8 cellular contexts compared by ENCODE assay signal in the genomic region with DNA sequence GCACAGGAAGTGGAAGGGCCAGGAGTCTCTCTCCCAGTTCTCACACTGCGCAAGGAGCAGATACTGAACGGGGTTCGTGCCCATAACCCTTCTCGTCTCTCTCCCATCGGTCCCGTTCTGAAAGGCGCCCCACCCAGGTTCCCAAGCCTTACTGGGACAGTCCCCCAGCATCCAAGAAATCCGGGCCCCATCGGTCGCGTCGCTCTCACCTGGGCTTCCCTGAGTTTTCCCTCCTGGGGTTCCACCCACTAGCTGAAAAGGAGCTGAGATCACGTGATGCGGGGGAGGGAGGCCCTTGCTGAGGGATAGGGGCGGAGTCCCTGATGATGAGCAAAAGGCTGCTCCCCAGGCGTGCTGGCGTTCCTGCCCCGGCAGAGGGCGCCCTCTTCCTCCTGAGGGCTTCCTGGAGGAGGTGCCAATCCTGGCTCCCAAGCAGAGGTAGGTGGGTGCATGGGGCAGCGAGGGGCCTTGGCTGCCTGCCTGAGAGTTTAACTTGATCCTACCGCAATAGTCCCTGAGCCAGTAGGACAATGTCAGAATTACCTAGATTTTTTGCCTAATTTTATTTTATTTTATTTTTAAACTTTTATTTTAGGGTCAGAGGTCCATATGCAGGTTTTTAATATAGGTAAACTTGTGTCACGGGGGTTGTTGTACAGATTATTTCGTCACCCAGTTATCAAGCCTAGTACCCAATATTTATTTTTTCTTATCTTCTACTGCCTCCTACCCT. TPM values are rescaled to one million over a fixed set of nuclear protein-coding genes. Genes with fewer than 3 reads are reported as not detected.
DNase-seq lines count a peak whose midpoint lies in the region; ATAC-seq and TF ChIP-seq lines count a peak whose summit lies in the region.

A gene (minus strand): TSS at position 271 of the 733 bp plus-strand sequence. CDS start 689 bp downstream, outside the sequence.

- DNase-seq in NCI-H2227 (lab: John Stamatoyannopoulos, UW; ENCODE audit: unreplicated experiment) (peak; percentile 29), NCI-H2227 treated with DMSO at 0.1 percent for 48 hours (lab: John Stamatoyannopoulos, UW) (no peak), NCI-H69 (lab: John Stamatoyannopoulos, UW) (peak; percentile 86), lung (ENCODE audit: low spot score) (peak; percentile 90), globus pallidus (ENCODE audit: low spot score) (no peak)
- DNase-seq in activated CD4-positive, alpha-beta T cell treated with anti-CD3 and anti-CD28 coated beads, Interleukin-2, amount 50 U/mL, for 4 hours, result peak; percentile 80
- DNase-seq in stimulated activated CD8-positive, alpha-beta memory T cell treated with anti-CD3 and anti-CD28 coated beads, Interleukin-15, amount 100 ng/mL, for 48 hours (ENCODE audit: low read depth in 2 of 2), result peak; percentile 79 to 83

- no peaks in the 10 kb centered on the region for H3K9me3 ChIP-seq in ectodermal cell (ENCODE audit: control insufficient read depth, low read length)
- no peaks in the 10 kb centered on the region for H3K9me3 ChIP-seq in lung (ENCODE audit: control insufficient read depth in 2 of 2, insufficient read depth in 1 of 2, low read length in 1 of 2)

- H3K36me3 ChIP-seq in ectodermal cell (ENCODE audit: control insufficient read depth, insufficient read depth, low read length) (no peaks in the 10 kb centered on the region), lung (ENCODE audit: control insufficient read depth in 2 of 2, insufficient read depth in 2 of 2, low read length in 2 of 2) (no peaks in the 10 kb centered on the region)

- H3K4me3 ChIP-seq in ectodermal cell (ENCODE audit: insufficient read depth, low read depth, low read length) (peak within 1 kb of the TSS; percentile 38), lung (no peak within 1 kb of the TSS)

- ATAC-seq in lung (ENCODE audit: insufficient read depth, low FRiP score), result peak; percentile 91

- H3K27me3 ChIP-seq in ectodermal cell (ENCODE audit: control insufficient read depth, insufficient read depth, low read length, poor library complexity, severe bottlenecking) (no peaks in the 10 kb centered on the region), lung (ENCODE audit: control insufficient read depth, insufficient read depth) (no peaks in the 10 kb centered on the region)

- H3K27ac ChIP-seq in ectodermal cell (ENCODE audit: insufficient read depth, low read depth, low read length, poor library complexity, severe bottlenecking) (no peak within 1 kb of the TSS), lung (ENCODE audit: low read depth in 1 of 2, low read length in 1 of 2) (no peak within 1 kb of the TSS)

- TF ChIP-seq CTCF in lung (IDR thresholded peaks at IDR 0.05; ENCODE audit: control extremely low read depth, extremely low read depth), result peak; percentile 44

- WGBS in ectodermal cell, 2 experiments, result 22 to 23% methylated on average over 22 to 23 of the region's 23 CpGs
- 42 to 60% methylated on average over 23 of the region's 23 CpGs for WGBS in lung, 2 donors

- H3K4me1 ChIP-seq in ectodermal cell (ENCODE audit: control insufficient read depth, insufficient read depth, low read length), result no peaks in the 10 kb centered on the region
- H3K4me1 ChIP-seq in lung (ENCODE audit: control insufficient read depth in 2 of 2, insufficient read depth in 2 of 2, low read length in 2 of 2), result no peaks in the 10 kb centered on the region

RNA-seq across cellular contexts. Expression of the gene that starts here (rescaled TPM):
- polyA plus RNA-seq in ectodermal cell (2013, experiment 1 of 4), result 1.9 TPM
- 3.5 TPM for polyA plus RNA-seq in ectodermal cell (2013, experiment 2 of 4)
- 2.0 TPM for polyA plus RNA-seq in ectodermal cell (2013, experiment 3 of 4)
- polyA plus RNA-seq in ectodermal cell (2013, experiment 4 of 4), result 2.9 TPM
- total RNA-seq in lung, result 10 to 100 TPM in 1 of 2 donors, under 1 TPM in 1; 0.51 to 15.7 TPM
- polyA plus RNA-seq in lung, result 10 to 100 TPM in 1 of 2 donors, 1 to 10 TPM in 1; 6.0 to 10.7 TPM

Comparison
In these comparisons a context has a peak if more than half of its experiments do, and no peak if none do; other contexts are left out.
1. DNase-seq: peak in NCI-H2227 (single experiment), NCI-H69 (single experiment), activated CD4-positive, alpha-beta T cell treated with anti-CD3 and anti-CD28 coated beads, Interleukin-2, amount 50 U/mL, for 4 hours (2 of 2), lung (single experiment) and stimulated activated CD8-positive, alpha-beta memory T cell treated with anti-CD3 and anti-CD28 coated beads, Interleukin-15, amount 100 ng/mL, for 48 hours (2 of 2); none in NCI-H2227 treated with DMSO at 0.1 percent for 48 hours (single experiment) and globus pallidus (single experiment).